In the genomic region with DNA sequence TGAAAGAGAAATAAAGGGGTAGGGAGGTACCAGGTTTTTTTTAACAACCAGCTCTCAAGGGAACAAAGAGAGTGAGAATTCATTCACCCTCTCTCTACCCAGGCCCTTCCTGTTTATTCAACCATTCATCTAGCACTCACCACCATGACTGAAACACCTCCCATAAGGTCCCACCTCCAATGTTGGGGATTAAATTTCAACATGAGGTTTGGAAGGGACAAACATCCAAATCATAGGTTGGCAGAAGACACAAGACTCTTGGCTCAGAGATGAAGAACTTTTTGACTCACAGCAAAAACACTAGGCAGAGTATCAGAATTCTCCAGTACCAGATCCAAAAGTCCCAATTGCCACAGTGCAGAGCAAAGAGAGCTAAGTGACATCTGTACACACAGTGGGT, we compare ENCODE assay signal across 19 cellular contexts.
"Had no signal": no experiment of that assay in that cellular context is flagged by ENCODE, and none has a peak within 500 bp of the region (broad histone marks: within the 10 kb centered on the region; RNA-seq: fewer than 3 reads in every experiment).

No MANE protein-coding gene starts in this region.

- H3K9me3 ChIP-seq: ovary, right lobe of liver, tibial nerve had no signal

- H3K4me3 ChIP-seq: ovary, right lobe of liver, tibial nerve had no signal

- DNase-seq: activated CD4-positive, alpha-beta T cell treated with anti-CD3 and anti-CD28 coated beads for 4 hours; activated CD4-positive, alpha-beta T cell treated with anti-CD3 and anti-CD28 coated beads, Interleukin-2, amount 50 U/mL, for 4 hours; activated effector memory CD4-positive, alpha-beta T cell treated with Interleukin-2 at 50 U/mL for 16 hours; activated naive CD4-positive, alpha-beta T cell treated with Interleukin-2 at 50 U/mL for 16 hours; activated T-cell treated with anti-CD3 and anti-CD28 coated beads for 4 hours; anterior cingulate cortex; dermis blood vessel endothelial cell; effector CD4-positive, alpha-beta T cell; foreskin fibroblast; head of caudate nucleus; hippocampal formation; left cardiac atrium; mammary epithelial cell; ovary; right lobe of liver; stimulated activated CD4-positive, alpha-beta T cell treated with anti-CD3 and anti-CD28 coated beads, Interleukin-2, amount 100 ng/mL, for 48 hours; stimulated activated naive CD4-positive, alpha-beta T cell treated with Interleukin-2 at 50 U/mL for 16 hours had no signal

- H3K27ac ChIP-seq: ovary, right lobe of liver, tibial nerve, VCaP had no signal

- H3K36me3 ChIP-seq: ovary, right lobe of liver, tibial nerve had no signal

- H3K27me3 ChIP-seq: ovary, right lobe of liver, tibial nerve had no signal
